In genomic region chr16:79677799-79678525, GRCh38 we compare ENCODE assay signal across 25 cellular contexts.
DNase-seq lines count a peak whose midpoint lies in the region; ATAC-seq, FAIRE-seq and TF ChIP-seq lines count a peak whose summit lies in the region.
"Had no signal": no experiment of that assay in that cellular context is flagged by ENCODE, and none has a peak within 500 bp of the region (broad histone marks: within the 10 kb centered on the region; RNA-seq: fewer than 3 reads in every experiment).

No MANE protein-coding gene starts in this region.

- no peaks in the 10 kb centered on the region for H3K4me1 ChIP-seq in astrocyte (ENCODE audit: insufficient read depth, low read length)
- peaks cover 15% of the 10 kb centered on the region for H3K4me1 ChIP-seq in foreskin keratinocyte
- H3K4me1 ChIP-seq: right lobe of liver had no signal

- no peaks in the 10 kb centered on the region for H3K36me3 ChIP-seq in astrocyte (ENCODE audit: insufficient read depth, low read length)
- H3K36me3 ChIP-seq: ascending aorta, right lobe of liver had no signal

- no peaks in the 10 kb centered on the region for H4K20me1 ChIP-seq in astrocyte (ENCODE audit: insufficient read depth, low read length)

- intact Hi-C loops in CD4-positive, alpha-beta T cell (cut with DNase I, micrococcal nuclease), result no loop called here

- H3K27ac ChIP-seq in C4-2B (peak overlapping the region; percentile 21; the same call in 1 of the 2 replicates), astrocyte (ENCODE audit: low read depth, low read length) (no peak overlapping the region), foreskin keratinocyte (no peak overlapping the region)
- H3K27ac ChIP-seq in CD4-positive, alpha-beta T cell (ENCODE audit: low read depth, low read length), result no peak overlapping the region
- H3K27ac ChIP-seq: ascending aorta, right lobe of liver had no signal

- no peak overlapping the region for H3K9ac ChIP-seq in astrocyte (ENCODE audit: low read length)

- H3K4me2 ChIP-seq in astrocyte (ENCODE audit: low read length), result no peak overlapping the region

- POLR2A ChIA-PET in CD4-positive, alpha-beta T cell (lab: Charles Lee), result no interaction called here

- DNase-seq in LHCN-M2 (ENCODE audit: low read depth), result peak; percentile 98
- peak; percentile 36 for DNase-seq in astrocyte (ENCODE audit: low read depth)
- peak; percentile 49 to 50 for DNase-seq in foreskin keratinocyte
- no peak for DNase-seq in CD4-positive, alpha-beta T cell
- no peak for DNase-seq in activated naive CD4-positive, alpha-beta T cell (lab: John Stamatoyannopoulos, UW)
- DNase-seq: activated CD4-positive, alpha-beta T cell treated with anti-CD3 and anti-CD28 coated beads, Interleukin-2, amount 10 ng/mL, durations not matched to agents 24 days and 14 days; effector CD4-positive, alpha-beta T cell; GF-D8; HCEC 1CT; head of caudate nucleus; left cardiac atrium; natural killer cell; NCI-H1694 treated with DMSO at 0.1 percent for 48 hours; OCI-M1; right lobe of liver; SHP77; stimulated activated CD4-positive, alpha-beta T cell treated with anti-CD3 and anti-CD28 coated beads, Interleukin-15, amount 100 ng/mL, for 24 hours; stimulated activated CD8-positive, alpha-beta memory T cell treated with anti-CD3 and anti-CD28 coated beads, Interleukin-4, amount 100 ng/mL, for 48 hours; T-cell; trophoblast cell had no signal

- H3K79me2 ChIP-seq in astrocyte (ENCODE audit: insufficient read depth, low read length), result no peaks in the 10 kb centered on the region

- no peak overlapping the region for H3K27ac Mint-ChIP-seq in astrocyte (ENCODE audit: unreplicated experiment)
- H3K27ac Mint-ChIP-seq in CD4-positive, alpha-beta T cell, result no peak overlapping the region
- H3K27ac Mint-ChIP-seq: activated CD4-positive, alpha-beta T cell treated with anti-CD3 and anti-CD28 coated beads, Interleukin-2, amount 10 ng/mL, durations not matched to agents 24 days and 14 days; activated naive CD8-positive, alpha-beta T cell; natural killer cell; T-cell had no signal

- no peaks in the 10 kb centered on the region for H3K36me3 Mint-ChIP-seq in astrocyte (ENCODE audit: low read depth, unreplicated experiment)
- no peaks in the 10 kb centered on the region for H3K36me3 Mint-ChIP-seq in CD4-positive, alpha-beta T cell (ENCODE audit: low read depth)
- H3K36me3 Mint-ChIP-seq: activated naive CD8-positive, alpha-beta T cell; natural killer cell; T-cell had no signal

- H3K4me1 Mint-ChIP-seq in astrocyte (ENCODE audit: low read depth, unreplicated experiment), result peaks cover 1% of the 10 kb centered on the region
- no peaks in the 10 kb centered on the region for H3K4me1 Mint-ChIP-seq in CD4-positive, alpha-beta T cell (ENCODE audit: low read depth)
- H3K4me1 Mint-ChIP-seq: activated CD4-positive, alpha-beta T cell treated with anti-CD3 and anti-CD28 coated beads, Interleukin-2, amount 10 ng/mL, durations not matched to agents 24 days and 14 days; natural killer cell; T-cell had no signal

- no peak for TF ChIP-seq CTCF in C4-2B (conservative IDR thresholded peaks at IDR 0.05)
- TF ChIP-seq CTCF in astrocyte (IDR thresholded peaks at IDR 0.05; ENCODE audit: insufficient read depth, low read depth, low read length), result no peak
- no peak for TF ChIP-seq CTCF in foreskin keratinocyte (conservative IDR thresholded peaks at IDR 0.05)
- TF ChIP-seq CTCF in CD4-positive, alpha-beta T cell (IDR thresholded peaks at IDR 0.05), result no peak

- H3K4me3 Mint-ChIP-seq in astrocyte (ENCODE audit: unreplicated experiment), result no peak overlapping the region
- H3K4me3 Mint-ChIP-seq in CD4-positive, alpha-beta T cell, result no peak overlapping the region
- H3K4me3 Mint-ChIP-seq: activated CD4-positive, alpha-beta T cell treated with anti-CD3 and anti-CD28 coated beads, Interleukin-2, amount 10 ng/mL, durations not matched to agents 24 days and 14 days; activated naive CD8-positive, alpha-beta T cell; natural killer cell; T-cell had no signal

- FAIRE-seq in astrocyte (lab: Jason Lieb, UNC), result no peak

- no peaks in the 10 kb centered on the region for H3K9me3 Mint-ChIP-seq in astrocyte (ENCODE audit: unreplicated experiment)
- no peaks in the 10 kb centered on the region for H3K9me3 Mint-ChIP-seq in CD4-positive, alpha-beta T cell
- H3K9me3 Mint-ChIP-seq: natural killer cell, T-cell had no signal

- H3K9me3 ChIP-seq in astrocyte (ENCODE audit: insufficient read depth, low read depth, low read length), result no peaks in the 10 kb centered on the region
- no peaks in the 10 kb centered on the region for H3K9me3 ChIP-seq in CD4-positive, alpha-beta T cell (ENCODE audit: control insufficient read depth, low read length)
- H3K9me3 ChIP-seq: ascending aorta, right lobe of liver had no signal

- no peak overlapping the region for H2AFZ ChIP-seq in astrocyte (ENCODE audit: low read depth, low read length)

- H3K4me3 ChIP-seq in astrocyte (ENCODE audit: insufficient read depth, low read depth, low read length), result no peak overlapping the region
- H3K4me3 ChIP-seq: ascending aorta, right lobe of liver had no signal

- CTCF ChIA-PET in CD4-positive, alpha-beta T cell (lab: Charles Lee), result interaction anchor here (0.6 kb wide), 1 partner anchor 806 kb away, joined by 3 read pairs; no protein-coding TSS in a partner anchor

- no peaks in the 10 kb centered on the region for H3K27me3 Mint-ChIP-seq in astrocyte (ENCODE audit: low read depth, unreplicated experiment)
- no peaks in the 10 kb centered on the region for H3K27me3 Mint-ChIP-seq in CD4-positive, alpha-beta T cell
- H3K27me3 Mint-ChIP-seq: activated naive CD8-positive, alpha-beta T cell; T-cell had no signal

- H3K27me3 ChIP-seq in astrocyte (ENCODE audit: insufficient read depth, low read length), result no peaks in the 10 kb centered on the region
- no peaks in the 10 kb centered on the region for H3K27me3 ChIP-seq in foreskin keratinocyte
- no peaks in the 10 kb centered on the region for H3K27me3 ChIP-seq in CD4-positive, alpha-beta T cell (ENCODE audit: control insufficient read depth, insufficient read depth, low read length)
- H3K27me3 ChIP-seq: ascending aorta, right lobe of liver had no signal

- ATAC-seq in foreskin keratinocyte (peak; percentile 85), GM21825 (IDR thresholded peaks at IDR 0.05; ENCODE audit: unreplicated experiment) (no peak), HG03439 (IDR thresholded peaks at IDR 0.05; ENCODE audit: unreplicated experiment) (no peak)
- no peak for ATAC-seq in CD4-positive, alpha-beta T cell (ENCODE audit: poor library complexity)
- ATAC-seq: left cardiac atrium, natural killer cell, right lobe of liver, T-cell had no signal

Comparison
In these comparisons a context has a peak if more than half of its experiments do, and no peak if none do; other contexts are left out.
1. DNase-seq: peak in LHCN-M2 (single experiment), astrocyte (single experiment) and foreskin keratinocyte (2 of 2); none in CD4-positive, alpha-beta T cell (0 of 10) and activated naive CD4-positive, alpha-beta T cell (0 of 4).